In the genomic region with DNA sequence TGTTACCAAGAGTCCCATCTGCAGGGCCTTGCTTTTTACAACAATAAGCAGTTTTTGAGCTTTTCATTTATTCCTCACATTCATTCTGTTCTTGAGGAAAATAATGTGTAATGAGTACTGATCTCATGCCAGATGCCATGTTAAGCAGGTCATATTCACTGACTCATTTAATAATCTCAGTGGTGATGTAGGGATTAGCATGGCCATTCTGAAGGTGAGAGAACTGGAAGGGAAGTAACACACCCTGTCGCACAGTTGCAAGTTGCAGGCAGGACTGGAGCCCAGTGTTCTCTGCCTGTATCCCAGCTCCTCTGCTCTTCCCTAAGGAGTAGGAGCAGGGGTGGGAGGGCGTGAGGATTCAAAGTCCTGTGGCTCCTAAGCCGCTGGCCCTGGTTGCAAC, we compare ENCODE assay signal across 26 cellular contexts. TPM values are rescaled to one million over a fixed set of nuclear protein-coding genes. Genes with fewer than 3 reads are reported as not detected.
A peak's percentile ranks its signal among the peaks of the same experiment; 100 is the strongest.
DNase-seq lines count a peak whose midpoint lies in the region; ATAC-seq and TF ChIP-seq lines count a peak whose summit lies in the region.
"Had no signal": no experiment of that assay in that cellular context is flagged by ENCODE, and none has a peak within 500 bp of the region (broad histone marks: within the 10 kb centered on the region; RNA-seq: fewer than 3 reads in every experiment).

No MANE protein-coding gene starts in this region.

- H3K4me3 Mint-ChIP-seq in natural killer cell treated with Interleukin-12 subunit alpha and Interleukin-12 subunit beta and Interleukin-15 and Interleukin-18, amount 100 ng/mL, for 72 hours: no peak overlapping the region
- H3K4me3 Mint-ChIP-seq in natural killer cell: no peak overlapping the region
- H3K4me3 Mint-ChIP-seq: CD4-positive, alpha-beta memory T cell; GM23338 had no signal

- H3K4me1 Mint-ChIP-seq in natural killer cell treated with Interleukin-12 subunit alpha and Interleukin-12 subunit beta and Interleukin-15 and Interleukin-18, amount 100 ng/mL, for 72 hours (ENCODE audit: low read depth in 2 of 2): peaks cover 41 to 44% of the 10 kb centered on the region in 2 donors
- peaks cover 41 to 44% of the 10 kb centered on the region in 2 donors for H3K4me1 Mint-ChIP-seq in natural killer cell

- no peak for DNase-seq in natural killer cell treated with Interleukin-12 subunit alpha and Interleukin-12 subunit beta and Interleukin-15 and Interleukin-18, amount 100 ng/mL, for 72 hours (ENCODE audit: low spot score)
- DNase-seq in natural killer cell: no peak
- DNase-seq in amniotic epithelial cell (ENCODE audit: low read depth): peak; percentile 25
- DNase-seq in activated naive CD4-positive, alpha-beta T cell treated with anti-CD3 and anti-CD28 coated beads, Interleukin-2, amount 50 U/mL, for 72 hours (ENCODE audit: low spot score in 2 of 2): no peak
- no peak for DNase-seq in LoVo (ENCODE audit: low spot score)
- no peak for DNase-seq in activated T-cell treated with anti-CD3 and anti-CD28 coated beads, Interleukin-2, amount 50 U/mL, for 1 hour
- DNase-seq: AML-193; CD4-positive, alpha-beta memory T cell; COR-L47; Kasumi-1; NCI-H1105 treated with DMSO at 0.1 percent for 48 hours; NCI-H146; NCI-H1930; NCI-H2107; NCI-H446; NCI-H524 treated with DMSO at 0.1 percent for 48 hours; NCI-H774; SJCRH30 had no signal

- TF ChIP-seq CTCF in natural killer cell (IDR thresholded peaks at IDR 0.05): no peak

- intact Hi-C loops in natural killer cell (cut with micrococcal nuclease): no loop called here

- H3K9me3 Mint-ChIP-seq in natural killer cell treated with Interleukin-12 subunit alpha and Interleukin-12 subunit beta and Interleukin-15 and Interleukin-18, amount 100 ng/mL, for 72 hours: no peaks in the 10 kb centered on the region
- no peaks in the 10 kb centered on the region for H3K9me3 Mint-ChIP-seq in natural killer cell
- H3K9me3 Mint-ChIP-seq in activated naive CD4-positive, alpha-beta T cell treated with anti-CD3 and anti-CD28 coated beads, Interleukin-2, amount 50 U/mL, for 72 hours: no peaks in the 10 kb centered on the region
- H3K9me3 Mint-ChIP-seq: CD4-positive, alpha-beta memory T cell; GM23338 had no signal

- peaks cover 15% of the 10 kb centered on the region for H3K36me3 Mint-ChIP-seq in natural killer cell treated with Interleukin-12 subunit alpha and Interleukin-12 subunit beta and Interleukin-15 and Interleukin-18, amount 100 ng/mL, for 72 hours
- peaks cover 16% of the 10 kb centered on the region for H3K36me3 Mint-ChIP-seq in natural killer cell
- peaks cover 5 to 31% of the 10 kb centered on the region in 2 donors for H3K36me3 Mint-ChIP-seq in activated naive CD4-positive, alpha-beta T cell treated with anti-CD3 and anti-CD28 coated beads, Interleukin-2, amount 50 U/mL, for 72 hours

- H3K27ac Mint-ChIP-seq in natural killer cell treated with Interleukin-12 subunit alpha and Interleukin-12 subunit beta and Interleukin-15 and Interleukin-18, amount 100 ng/mL, for 72 hours: peak overlapping the region; percentile 18 to 29
- H3K27ac Mint-ChIP-seq in natural killer cell: peak overlapping the region in 1 of 2 donors; percentile 42
- H3K27ac Mint-ChIP-seq in activated naive CD4-positive, alpha-beta T cell treated with anti-CD3 and anti-CD28 coated beads, Interleukin-2, amount 50 U/mL, for 72 hours: peak overlapping the region in 1 of 2 donors; percentile 66

- ATAC-seq in natural killer cell treated with Interleukin-12 subunit alpha and Interleukin-12 subunit beta and Interleukin-15 and Interleukin-18, amount 100 ng/mL, for 72 hours: no peak
- no peak for ATAC-seq in natural killer cell
- ATAC-seq in esophagus mucosa: peak; percentile 54
- ATAC-seq in activated naive CD4-positive, alpha-beta T cell treated with anti-CD3 and anti-CD28 coated beads, Interleukin-2, amount 50 U/mL, for 72 hours: no peak
- ATAC-seq in HG03108 (IDR thresholded peaks at IDR 0.05; ENCODE audit: unreplicated experiment): no peak
- ATAC-seq: GM12878, GM23338, HCT116, HepG2, Right ventricle myocardium inferior, SK-N-SH treated with all-trans-retinoic acid at 6 μM for 48 hours had no signal

- no peaks in the 10 kb centered on the region for H3K27me3 Mint-ChIP-seq in natural killer cell treated with Interleukin-12 subunit alpha and Interleukin-12 subunit beta and Interleukin-15 and Interleukin-18, amount 100 ng/mL, for 72 hours
- no peaks in the 10 kb centered on the region for H3K27me3 Mint-ChIP-seq in natural killer cell (ENCODE audit: low read depth in 2 of 2)
- H3K27me3 Mint-ChIP-seq: CD4-positive, alpha-beta memory T cell had no signal

RNA-seq across cellular contexts. Expression of a gene that starts 5.6 kb away (rescaled TPM):
- total RNA-seq in natural killer cell treated with Interleukin-12 subunit alpha and Interleukin-12 subunit beta and Interleukin-15 and Interleukin-18, amount 100 ng/mL, for 72 hours: 10 to 100 TPM; 33.7 to 41.1 TPM
- 10 to 100 TPM; 72.0 to 85.1 (median 73.3) TPM for total RNA-seq in natural killer cell
- 19.0 TPM for total RNA-seq in esophagus mucosa
- total RNA-seq in activated naive CD4-positive, alpha-beta T cell treated with anti-CD3 and anti-CD28 coated beads, Interleukin-2, amount 50 U/mL, for 72 hours: 10 to 100 TPM; 31.8 to 51.0 TPM

RNA-seq across cellular contexts. Expression of a gene that starts 28.1 kb away (rescaled TPM):
- total RNA-seq in natural killer cell treated with Interleukin-12 subunit alpha and Interleukin-12 subunit beta and Interleukin-15 and Interleukin-18, amount 100 ng/mL, for 72 hours: 1 to 10 TPM; 3.0 to 8.8 TPM
- total RNA-seq in natural killer cell: 1 to 10 TPM in 2 of 3 donors, under 1 TPM in 1; 0.63 to 3.5 (median 3.2) TPM
- total RNA-seq in esophagus mucosa: 46.7 TPM
- 10 to 100 TPM; 11.0 to 12.9 TPM for total RNA-seq in activated naive CD4-positive, alpha-beta T cell treated with anti-CD3 and anti-CD28 coated beads, Interleukin-2, amount 50 U/mL, for 72 hours

RNA-seq across cellular contexts. Expression of a gene that starts 31.9 kb away (rescaled TPM):
- total RNA-seq in natural killer cell treated with Interleukin-12 subunit alpha and Interleukin-12 subunit beta and Interleukin-15 and Interleukin-18, amount 100 ng/mL, for 72 hours: 10 to 100 TPM; 44.4 to 62.6 TPM
- total RNA-seq in natural killer cell (100 to 1,000 TPM; 101 to 119 (median 102) TPM), esophagus mucosa (9.6 TPM)
- 10 to 100 TPM; 31.0 to 62.6 TPM for total RNA-seq in activated naive CD4-positive, alpha-beta T cell treated with anti-CD3 and anti-CD28 coated beads, Interleukin-2, amount 50 U/mL, for 72 hours

RNA-seq across cellular contexts. Expression of a gene that starts 48.9 kb away (rescaled TPM):
- total RNA-seq in natural killer cell treated with Interleukin-12 subunit alpha and Interleukin-12 subunit beta and Interleukin-15 and Interleukin-18, amount 100 ng/mL, for 72 hours: 10 to 100 TPM; 42.2 to 55.6 TPM
- total RNA-seq in natural killer cell (100 to 1,000 TPM in 1 of 3 donors, 10 to 100 TPM in 2; 72.8 to 108 (median 86.8) TPM), esophagus mucosa (57.4 TPM)
- total RNA-seq in activated naive CD4-positive, alpha-beta T cell treated with anti-CD3 and anti-CD28 coated beads, Interleukin-2, amount 50 U/mL, for 72 hours: 10 to 100 TPM; 55.6 to 98.5 TPM

RNA-seq across cellular contexts. Expression of a gene that starts 49.0 kb away (rescaled TPM):
- 1 to 10 TPM in 1 of 2 donors, under 1 TPM in 1; 0.29 to 1.9 TPM for total RNA-seq in natural killer cell treated with Interleukin-12 subunit alpha and Interleukin-12 subunit beta and Interleukin-15 and Interleukin-18, amount 100 ng/mL, for 72 hours
- total RNA-seq in natural killer cell: 1 to 10 TPM in 2 of 3 donors, under 1 TPM in 1; 0.89 to 1.4 (median 1.4) TPM
- total RNA-seq in esophagus mucosa: 1.9 TPM
- 1 to 10 TPM; 1.5 to 3.4 TPM for total RNA-seq in activated naive CD4-positive, alpha-beta T cell treated with anti-CD3 and anti-CD28 coated beads, Interleukin-2, amount 50 U/mL, for 72 hours
